In the genomic region with DNA sequence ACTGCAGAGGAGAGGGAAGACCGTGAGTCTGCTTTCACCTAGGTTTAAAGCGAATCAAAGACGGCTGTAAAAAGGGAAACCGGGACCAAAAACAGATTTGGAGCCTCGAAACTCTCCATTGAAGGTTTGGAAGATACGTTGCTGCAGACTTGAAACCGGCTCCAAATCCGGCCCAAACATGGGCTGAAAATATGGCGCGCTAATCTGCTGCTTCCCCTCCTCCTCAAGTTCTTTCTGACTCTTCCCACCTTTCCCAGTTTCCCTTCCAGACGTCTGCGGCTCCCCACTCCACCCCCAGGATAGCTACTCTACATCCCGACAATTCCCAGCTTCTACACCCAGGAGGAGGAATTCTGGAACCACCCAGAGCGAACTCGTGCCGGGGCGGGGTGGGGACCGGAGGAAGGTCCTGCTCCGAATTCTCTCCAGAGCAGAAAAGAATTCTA, we compare ENCODE assay signal across 8 cellular contexts. TPM values are rescaled to one million over a fixed set of nuclear protein-coding genes. Genes with fewer than 3 reads are reported as not detected.
A peak's percentile ranks its signal among the peaks of the same experiment; 100 is the strongest.
DNase-seq lines count a peak whose midpoint lies in the region; ATAC-seq and TF ChIP-seq lines count a peak whose summit lies in the region.

No MANE protein-coding gene starts in this region.

- no peak for TF ChIP-seq POLR2A in body of pancreas (IDR thresholded peaks at IDR 0.05)

- intact Hi-C loops in body of pancreas (cut with DNase I), result loop anchor here (10.0 kb wide), 1 partner anchor 601 kb away; no protein-coding TSS in a partner anchor
- intact Hi-C loops in OCI-LY7 (cut with micrococcal nuclease; ENCODE audit: unreplicated experiment), result loop anchor here (5.0 kb wide), 1 partner anchor 614 kb away; no protein-coding TSS in a partner anchor

- H3K79me2 ChIP-seq in MM.1S (ENCODE audit: low read length), result no peaks in the 10 kb centered on the region
- no peaks in the 10 kb centered on the region for H3K79me2 ChIP-seq in OCI-LY7 (ENCODE audit: insufficient read depth, low read depth, low read length)

- peak overlapping the region; percentile 96; the same call in 1 of the 2 replicates for H3K4me2 ChIP-seq in MM.1S (ENCODE audit: low read depth, low read length)
- H3K4me2 ChIP-seq in OCI-LY7 (ENCODE audit: low read length), result no peak overlapping the region

- H3K27me3 ChIP-seq in MM.1S (replicated peaks; ENCODE audit: insufficient read depth, low read length) (peaks cover 12% of the 10 kb centered on the region), body of pancreas (peaks cover 0 to 16% of the 10 kb centered on the region in 2 donors)

- TF ChIP-seq CTCF in MM.1S (IDR thresholded peaks at IDR 0.05; ENCODE audit: low read length) (no peak), endothelial cell (IDR thresholded peaks at IDR 0.05; ENCODE audit: unreplicated experiment) (no peak), nephron progenitor cell (IDR thresholded peaks at IDR 0.05) (no peak), body of pancreas (IDR thresholded peaks at IDR 0.05) (no peak), OCI-LY7 (conservative IDR thresholded peaks at IDR 0.05; ENCODE audit: low read length) (no peak)

- no TSS peak for BruUV-seq in OCI-LY7 (replicated peaks; lab: Mats Ljungman, UMichigan)

- H3K27me3 Mint-ChIP-seq in endothelial cell (ENCODE audit: unreplicated experiment), result peaks cover 15% of the 10 kb centered on the region
- H3K27me3 Mint-ChIP-seq in nephron progenitor cell (ENCODE audit: low read depth, poor library complexity), result peaks cover 97% of the 10 kb centered on the region

- no peak overlapping the region for H3K27ac Mint-ChIP-seq in endothelial cell (ENCODE audit: unreplicated experiment)
- H3K27ac Mint-ChIP-seq in nephron progenitor cell, result no peak overlapping the region

- H3K36me3 ChIP-seq in MM.1S (replicated peaks; ENCODE audit: insufficient read depth, low read length), result no peaks in the 10 kb centered on the region
- no peaks in the 10 kb centered on the region for H3K36me3 ChIP-seq in body of pancreas (replicated peaks in 1 of 2; ENCODE audit: insufficient read depth in 1 of 2, low read depth in 2 of 2)
- H3K36me3 ChIP-seq in OCI-LY7 (ENCODE audit: insufficient read depth, low read length), result no peaks in the 10 kb centered on the region

- H3K27ac ChIP-seq in MM.1S (ENCODE audit: low read length) (no peak overlapping the region), body of pancreas (no peak overlapping the region), OCI-LY7 (ENCODE audit: low read depth, low read length, poor library complexity, severe bottlenecking) (no peak overlapping the region)

- H3K9me2 ChIP-seq in MM.1S (replicated peaks; ENCODE audit: insufficient read depth, low read length) (no peaks in the 10 kb centered on the region), OCI-LY7 (ENCODE audit: insufficient read depth, low read length) (no peaks in the 10 kb centered on the region)

- H3K9me3 Mint-ChIP-seq in endothelial cell (ENCODE audit: unreplicated experiment) (no peaks in the 10 kb centered on the region), nephron progenitor cell (peaks cover 3% of the 10 kb centered on the region)

- DNase-seq in ACHN (peak; percentile 1), MM.1S (no peak), endothelial cell (ENCODE audit: low spot score) (no peak), nephron progenitor cell (no peak), body of pancreas (no peak), OCI-LY7 (ENCODE audit: low spot score) (no peak)

- ATAC-seq in HG03457 (IDR thresholded peaks at IDR 0.05; ENCODE audit: unreplicated experiment) (no peak), body of pancreas (no peak), HG03095 (IDR thresholded peaks at IDR 0.05; ENCODE audit: unreplicated experiment) (no peak)

- peaks cover 25% of the 10 kb centered on the region for H3K4me1 Mint-ChIP-seq in endothelial cell (ENCODE audit: unreplicated experiment)
- peaks cover 33% of the 10 kb centered on the region for H3K4me1 Mint-ChIP-seq in nephron progenitor cell

- no peaks in the 10 kb centered on the region for H4K20me1 ChIP-seq in MM.1S (ENCODE audit: insufficient read depth, low read length)
- H4K20me1 ChIP-seq in OCI-LY7 (ENCODE audit: insufficient read depth, low read length), result no peaks in the 10 kb centered on the region

- in situ Hi-C loops in ACHN (cut with HindIII; ENCODE audit: low pct_ligation_motif_present, low pct_unique_long_range_greater_than_20kb, low sequenced_read_pairs), result no loop called here

- H3K4me1 ChIP-seq in MM.1S (ENCODE audit: low read length), result no peaks in the 10 kb centered on the region
- peaks cover 29% of the 10 kb centered on the region for H3K4me1 ChIP-seq in body of pancreas
- no peaks in the 10 kb centered on the region for H3K4me1 ChIP-seq in OCI-LY7 (ENCODE audit: insufficient read depth, low read length, poor library complexity, severe bottlenecking)

- no peak overlapping the region for H3K9ac ChIP-seq in MM.1S (ENCODE audit: low read length)

- H3K4me3 ChIP-seq in MM.1S (ENCODE audit: low read length) (0 out of 2 replicates have a peak overlapping the region, but pooled peaks have one; percentile 73), body of pancreas (peak overlapping the region in 1 of 2 donors; percentile 68), OCI-LY7 (ENCODE audit: low read depth, low read length, poor library complexity, severe bottlenecking) (no peak overlapping the region)

- H2AFZ ChIP-seq in MM.1S (ENCODE audit: low read length) (peak overlapping the region; percentile 98; the same call in 1 of the 2 replicates), OCI-LY7 (ENCODE audit: low read length) (no peak overlapping the region)

- H3K36me3 Mint-ChIP-seq in endothelial cell (ENCODE audit: low read depth, unreplicated experiment) (no peaks in the 10 kb centered on the region), nephron progenitor cell (ENCODE audit: low read depth) (no peaks in the 10 kb centered on the region)

- WGBS in body of pancreas, 2 donors, result 2 to 5% methylated on average over 19 of the region's 19 CpGs

- no peaks in the 10 kb centered on the region for H3F3A ChIP-seq in MM.1S (ENCODE audit: insufficient read depth, low read length)

- CTCF ChIA-PET in OCI-LY7 (lab: Charles Lee; ENCODE audit: unreplicated experiment), result no interaction called here

- POLR2A ChIA-PET in OCI-LY7 (lab: Charles Lee), result no interaction called here

- H3K4me3 Mint-ChIP-seq in endothelial cell (ENCODE audit: unreplicated experiment) (peak overlapping the region; percentile 91), nephron progenitor cell (peak overlapping the region; percentile 92)

- H3K9me3 ChIP-seq in MM.1S (replicated peaks; ENCODE audit: insufficient read depth, low read length), result no peaks in the 10 kb centered on the region
- H3K9me3 ChIP-seq in body of pancreas, result no peaks in the 10 kb centered on the region
- no peaks in the 10 kb centered on the region for H3K9me3 ChIP-seq in OCI-LY7 (ENCODE audit: low read length)

RNA-seq across cellular contexts. Expression of gene EOMES, which starts 8.7 kb away (rescaled TPM):
- total RNA-seq in endothelial cell (ENCODE audit: unreplicated experiment) (5.1 TPM), body of pancreas (under 1 TPM in 1 of 2 donors, not detected in 1; 0.52 TPM), OCI-LY7 (2022) (not detected in 2 replicates)
- total RNA-seq in OCI-LY7 (2014; rRNA removed; shearing (Covaris generic)), result not detected in 2 replicates
